17 cellular contexts compared by ENCODE assay signal in the genomic region with DNA sequence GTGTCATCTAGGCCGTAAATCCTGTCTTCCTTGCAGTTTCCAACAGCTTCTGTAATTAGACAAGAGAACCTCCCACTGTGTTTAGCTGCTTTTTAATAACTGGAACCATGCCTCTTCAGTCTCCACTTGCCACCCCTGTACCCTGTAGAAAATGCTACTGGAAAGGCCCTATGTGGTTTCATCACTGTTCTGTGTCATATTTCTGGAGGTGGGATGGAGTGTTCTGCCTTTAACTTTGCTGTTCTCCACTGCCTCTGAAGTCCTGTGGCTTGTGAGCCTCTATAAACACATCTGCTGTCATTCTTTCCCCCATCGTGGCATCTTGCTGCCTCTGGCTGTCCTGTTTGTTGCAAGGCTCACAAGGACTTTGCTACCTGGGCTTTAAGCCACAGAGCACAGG. TPM values are rescaled to one million over a fixed set of nuclear protein-coding genes. Genes with fewer than 3 reads are reported as not detected.
DNase-seq lines count a peak whose midpoint lies in the region; ATAC-seq lines count a peak whose summit lies in the region.
"Had no signal": no experiment of that assay in that cellular context is flagged by ENCODE, and none has a peak within 500 bp of the region (broad histone marks: within the 10 kb centered on the region; RNA-seq: fewer than 3 reads in every experiment).

No MANE protein-coding gene starts in this region.

- H3K27ac Mint-ChIP-seq in activated T-helper 17 cell treated with anti-CD3 and anti-CD28 coated beads, Interleukin-2, amount 50 U/mL, for 72 hours, result peak overlapping the region; percentile 36
- H3K27ac Mint-ChIP-seq: neural progenitor cell had no signal

- no peaks in the 10 kb centered on the region for H3K27me3 Mint-ChIP-seq in activated T-helper 17 cell treated with anti-CD3 and anti-CD28 coated beads, Interleukin-2, amount 50 U/mL, for 72 hours

- H3K4me1 Mint-ChIP-seq in activated T-helper 17 cell treated with anti-CD3 and anti-CD28 coated beads, Interleukin-2, amount 50 U/mL, for 72 hours, result peaks cover 52% of the 10 kb centered on the region

- intact Hi-C loops in right cardiac atrium (cut with DNase I), result no loop called here
- intact Hi-C loops in Right ventricle myocardium superior (cut with DNase I), result no loop called here

- H3K9me3 Mint-ChIP-seq in activated T-helper 17 cell treated with anti-CD3 and anti-CD28 coated beads, Interleukin-2, amount 50 U/mL, for 72 hours, result no peaks in the 10 kb centered on the region
- H3K9me3 Mint-ChIP-seq: neural progenitor cell had no signal

- peaks cover 92% of the 10 kb centered on the region for H3K36me3 Mint-ChIP-seq in activated T-helper 17 cell treated with anti-CD3 and anti-CD28 coated beads, Interleukin-2, amount 50 U/mL, for 72 hours (ENCODE audit: low read depth)

- ATAC-seq in right cardiac atrium (no peak), Right ventricle myocardium superior (ENCODE audit: poor library complexity) (no peak), GM19463 (IDR thresholded peaks at IDR 0.05; ENCODE audit: unreplicated experiment) (peak; percentile 22), HG02588 (IDR thresholded peaks at IDR 0.05; ENCODE audit: unreplicated experiment) (no peak)
- ATAC-seq in activated T-helper 17 cell treated with anti-CD3 and anti-CD28 coated beads, Interleukin-2, amount 50 U/mL, for 72 hours (replicated peaks), result peak; percentile 96
- ATAC-seq: heart right ventricle had no signal

- WGBS in right cardiac atrium, result 64% methylated on average over 2 of the region's 2 CpGs

- peak overlapping the region; percentile 27 for H3K4me3 Mint-ChIP-seq in activated T-helper 17 cell treated with anti-CD3 and anti-CD28 coated beads, Interleukin-2, amount 50 U/mL, for 72 hours
- H3K4me3 Mint-ChIP-seq: neural progenitor cell had no signal

- H3K27ac ChIP-seq in right cardiac atrium (ENCODE audit: low read length), result peak overlapping the region; percentile 17
- H3K27ac ChIP-seq: neural progenitor cell, thoracic aorta had no signal

- no peaks in the 10 kb centered on the region for H3K9me3 ChIP-seq in right cardiac atrium (ENCODE audit: control insufficient read depth, low read length)
- H3K9me3 ChIP-seq: BE2C, heart right ventricle, thoracic aorta had no signal

- H3K4me1 ChIP-seq in right cardiac atrium (ENCODE audit: control insufficient read depth, insufficient read depth, low read length), result peaks cover 17% of the 10 kb centered on the region
- H3K4me1 ChIP-seq: BE2C, neural progenitor cell had no signal

- H3K4me3 ChIP-seq in right cardiac atrium (ENCODE audit: low read length), result no peak overlapping the region
- H3K4me3 ChIP-seq: heart right ventricle, neural progenitor cell, thoracic aorta had no signal

- DNase-seq in right cardiac atrium, result no peak
- no peak for DNase-seq in Right ventricle myocardium superior
- DNase-seq in NCI-H1105 (lab: John Stamatoyannopoulos, UW), result no peak
- no peak for DNase-seq in AML-193 (lab: John Stamatoyannopoulos, UW)
- DNase-seq: activated CD4-positive, alpha-beta T cell treated with anti-CD3 and anti-CD28 coated beads for 4 hours; BE2C; cerebellar nuclear complex; heart right ventricle; islet precursor cell; KBM-7; NCI-H1092 treated with DMSO at 0.1 percent for 48 hours; retina had no signal

- H3K27me3 ChIP-seq in right cardiac atrium (ENCODE audit: control insufficient read depth, insufficient read depth), result no peaks in the 10 kb centered on the region
- H3K27me3 ChIP-seq: BE2C, heart right ventricle, neural progenitor cell had no signal

RNA-seq across cellular contexts. Expression of a gene that starts 17.9 kb away (rescaled TPM):
- total RNA-seq in right cardiac atrium (100 to 1,000 TPM; 112 to 156 (median 134) TPM), Right ventricle myocardium superior (82.8 TPM)
- 29.0 TPM for polyA plus RNA-seq in right cardiac atrium
- 10 to 100 TPM; 53.0 to 53.1 TPM for total RNA-seq in activated T-helper 17 cell treated with anti-CD3 and anti-CD28 coated beads, Interleukin-2, amount 50 U/mL, for 72 hours

Comparison
In these comparisons a context has a peak if more than half of its experiments do, and no peak if none do; other contexts are left out.
1. ATAC-seq: peak in GM19463 (single experiment) and activated T-helper 17 cell treated with anti-CD3 and anti-CD28 coated beads, Interleukin-2, amount 50 U/mL, for 72 hours (single experiment); none in right cardiac atrium (0 of 2), Right ventricle myocardium superior (single experiment) and HG02588 (single experiment).